3 cellular contexts compared by ENCODE assay signal in genomic region chrX:133083899-133084298, GRCh38. TPM values are rescaled to one million over a fixed set of nuclear protein-coding genes. Genes with fewer than 3 reads are reported as not detected.
"Had no signal": no experiment of that assay in that cellular context is flagged by ENCODE, and none has a peak within 500 bp of the region (broad histone marks: within the 10 kb centered on the region; RNA-seq: fewer than 3 reads in every experiment).

No MANE protein-coding gene starts in this region.

- DNase-seq: GDM1, GF-D8 had no signal

- H3K4me3 ChIP-seq: GM12878 had no signal

- ATAC-seq: GM12878 had no signal

RNA-seq across cellular contexts. Expression of gene USP26, which starts 13.0 kb away (rescaled TPM):
- total RNA-seq: GM12878 had no signal
